8 cellular contexts compared by ENCODE assay signal in the genomic region with DNA sequence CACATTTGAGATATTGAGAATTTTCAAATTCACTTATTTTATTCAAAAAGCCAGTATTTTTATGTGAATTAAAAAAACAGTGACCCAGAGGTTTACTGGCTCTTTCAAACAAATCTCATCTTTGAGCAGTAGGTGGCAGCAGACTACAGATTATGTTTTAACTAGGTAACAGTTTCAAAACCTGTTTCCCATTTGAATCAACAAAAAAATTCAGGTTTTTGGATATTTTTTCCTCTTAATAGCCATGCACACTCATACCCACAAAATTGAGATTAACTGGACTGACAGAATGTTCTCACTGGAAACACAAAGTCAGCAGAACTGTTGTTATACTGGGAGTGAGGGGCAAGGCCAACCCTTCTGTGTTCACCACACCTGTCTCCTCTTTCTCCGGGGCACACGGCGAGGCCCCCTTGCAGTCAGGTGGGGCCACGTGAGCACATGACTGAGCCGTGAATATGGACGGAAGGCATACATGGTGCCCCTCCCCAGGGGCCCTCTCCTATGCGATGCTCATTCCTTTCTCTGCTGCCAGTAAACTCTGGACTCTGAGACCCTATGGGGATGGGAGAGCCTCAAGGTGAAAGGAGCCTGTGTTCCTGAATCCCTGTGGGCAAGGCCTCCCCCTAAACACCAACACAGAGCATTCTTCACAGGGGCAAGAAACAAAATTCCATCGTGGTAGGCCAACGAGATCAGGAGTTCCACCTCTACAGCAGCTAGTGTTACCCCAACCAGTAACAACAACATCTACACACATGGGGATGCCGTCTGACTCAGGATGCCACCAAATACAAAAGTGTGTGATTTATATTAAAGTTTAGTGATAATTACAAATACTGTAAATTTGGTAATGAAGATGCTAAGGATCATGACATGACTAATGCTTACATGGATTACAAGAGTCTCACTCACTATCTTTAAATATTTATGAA.
DNase-seq lines count a peak whose midpoint lies in the region; ATAC-seq, FAIRE-seq and TF ChIP-seq lines count a peak whose summit lies in the region.

No MANE protein-coding gene starts in this region.

- H2BK120ac ChIP-seq in trophoblast cell (ENCODE audit: insufficient read depth, low read length, poor library complexity) = no peak overlapping the region

- no peak overlapping the region for H3K18ac ChIP-seq in trophoblast cell (ENCODE audit: low read length)

- no peak overlapping the region for H4K8ac ChIP-seq in trophoblast cell (ENCODE audit: low read depth, low read length)

- no peak overlapping the region for H3K14ac ChIP-seq in trophoblast cell (ENCODE audit: low read length)

- TF ChIP-seq CTCF in D721Med (IDR thresholded peaks at IDR 0.05; ENCODE audit: insufficient read depth, missing control alignments) = peak; percentile 76
- TF ChIP-seq CTCF in foreskin keratinocyte (conservative IDR thresholded peaks at IDR 0.05) = peak; percentile 86
- no peak for TF ChIP-seq CTCF in omental fat pad (IDR thresholded peaks at IDR 0.05)

- CTCF ChIA-PET in activated CD8-positive, alpha-beta T cell treated with anti-CD3 and anti-CD28 coated beads, Interleukin-2, amount 10 ng/mL, durations not matched to agents 7 days and 5 days (lab: Charles Lee) = interaction anchor here (0.6 to 10.0 kb wide), 28 partner anchors 8 to 319 kb away, joined by 3 to 136 read pairs (median 6); a partner anchor contains a TSS

- no peak overlapping the region for H3K9ac ChIP-seq in trophoblast cell (ENCODE audit: low read length)

- H3K27me3 Mint-ChIP-seq in activated CD8-positive, alpha-beta T cell treated with anti-CD3 and anti-CD28 coated beads, Interleukin-2, amount 10 ng/mL, durations not matched to agents 7 days and 5 days (ENCODE audit: low read depth) = no peaks in the 10 kb centered on the region

- peaks cover 73% of the 10 kb centered on the region for H3K36me3 Mint-ChIP-seq in activated CD8-positive, alpha-beta T cell treated with anti-CD3 and anti-CD28 coated beads, Interleukin-2, amount 10 ng/mL, durations not matched to agents 7 days and 5 days (ENCODE audit: low read depth)

- no peaks in the 10 kb centered on the region for H3K79me1 ChIP-seq in trophoblast cell (ENCODE audit: low read length)

- peak; percentile 73 for ATAC-seq in activated CD8-positive, alpha-beta T cell treated with anti-CD3 and anti-CD28 coated beads, Interleukin-2, amount 10 ng/mL, durations not matched to agents 7 days and 5 days
- peak; percentile 54 for ATAC-seq in foreskin keratinocyte
- no peak for ATAC-seq in HG03442 (IDR thresholded peaks at IDR 0.05; ENCODE audit: unreplicated experiment)
- ATAC-seq in omental fat pad (ENCODE audit: low FRiP score) = no peak

- H3K36me3 ChIP-seq in trophoblast cell (ENCODE audit: control insufficient read depth in 1 of 2, insufficient read depth in 2 of 2, low read length in 2 of 2) = peaks cover 12 to 27% of the 10 kb centered on the region in 2 experiments

- no peaks in the 10 kb centered on the region for H3K4me1 ChIP-seq in foreskin keratinocyte
- H3K4me1 ChIP-seq in trophoblast cell (ENCODE audit: control insufficient read depth in 1 of 2, insufficient read depth in 2 of 2, low read length in 2 of 2) = no peaks in the 10 kb centered on the region

- H3K4me2 ChIP-seq in trophoblast cell (ENCODE audit: low read length) = no peak overlapping the region

- no peaks in the 10 kb centered on the region for H3K9me3 Mint-ChIP-seq in activated CD8-positive, alpha-beta T cell treated with anti-CD3 and anti-CD28 coated beads, Interleukin-2, amount 10 ng/mL, durations not matched to agents 7 days and 5 days (ENCODE audit: insufficient read depth)

- H3K4ac ChIP-seq in trophoblast cell (ENCODE audit: low read depth, low read length) = no peak overlapping the region

- DNase-seq in D721Med (ENCODE audit: insufficient read length, low spot score) = no peak
- DNase-seq in H54 (ENCODE audit: insufficient read length, low spot score) = no peak
- DNase-seq in NCI-H345 (lab: John Stamatoyannopoulos, UW) = peak; percentile 58
- DNase-seq in activated CD8-positive, alpha-beta T cell treated with anti-CD3 and anti-CD28 coated beads, Interleukin-2, amount 10 ng/mL, durations not matched to agents 7 days and 5 days = peak; percentile 75
- DNase-seq in foreskin keratinocyte = peak in 1 of 2 donors; percentile 29
- peak; percentile 43 to 88 for DNase-seq in trophoblast cell
- DNase-seq in omental fat pad (ENCODE audit: low spot score) = no peak

- H3K27me3 ChIP-seq in foreskin keratinocyte = no peaks in the 10 kb centered on the region
- no peaks in the 10 kb centered on the region for H3K27me3 ChIP-seq in trophoblast cell (ENCODE audit: insufficient read depth, low read length)

- H2BK12ac ChIP-seq in trophoblast cell (ENCODE audit: low read length) = no peak overlapping the region

- H3K4me1 Mint-ChIP-seq in activated CD8-positive, alpha-beta T cell treated with anti-CD3 and anti-CD28 coated beads, Interleukin-2, amount 10 ng/mL, durations not matched to agents 7 days and 5 days (ENCODE audit: low read depth) = peaks cover 26% of the 10 kb centered on the region

- H4K91ac ChIP-seq in trophoblast cell (ENCODE audit: low read depth, low read length) = no peak overlapping the region

- H3K4me3 Mint-ChIP-seq in activated CD8-positive, alpha-beta T cell treated with anti-CD3 and anti-CD28 coated beads, Interleukin-2, amount 10 ng/mL, durations not matched to agents 7 days and 5 days = no peak overlapping the region

- H3K4me3 ChIP-seq in trophoblast cell (ENCODE audit: low read depth, low read length) = no peak overlapping the region

- no peak overlapping the region for H3K23ac ChIP-seq in trophoblast cell (ENCODE audit: low read length)

- no peak overlapping the region for H2AFZ ChIP-seq in trophoblast cell (ENCODE audit: insufficient read depth, low read length, poor library complexity)

- H4K12ac ChIP-seq in trophoblast cell (ENCODE audit: low read depth, low read length) = no peak overlapping the region

- no peak for TF ChIP-seq POLR2A in H54 (IDR thresholded peaks at IDR 0.05; ENCODE audit: low read depth, low read length)

- no peak overlapping the region for H2BK5ac ChIP-seq in trophoblast cell (ENCODE audit: low read depth, low read length, poor library complexity)

- no peaks in the 10 kb centered on the region for H3K79me2 ChIP-seq in trophoblast cell (ENCODE audit: control insufficient read depth, insufficient read depth, low read length, poor library complexity)

- H3K27ac ChIP-seq in foreskin keratinocyte = no peak overlapping the region
- H3K27ac ChIP-seq in trophoblast cell (ENCODE audit: low read depth, low read length) = no peak overlapping the region

- H3K27ac Mint-ChIP-seq in activated CD8-positive, alpha-beta T cell treated with anti-CD3 and anti-CD28 coated beads, Interleukin-2, amount 10 ng/mL, durations not matched to agents 7 days and 5 days = peak overlapping the region; percentile 67

- no CpG with 5 or more reads among the region's 10 CpGs for WGBS in trophoblast cell (ENCODE audit: extremely low coverage, insufficient coverage, insufficient read length)

- FAIRE-seq in D721Med (lab: Jason Lieb, UNC) (peak; percentile 92), H54 (lab: Jason Lieb, UNC) (peak; percentile 74)

- H2AK5ac ChIP-seq in trophoblast cell (ENCODE audit: low read length) = no peak overlapping the region

- POLR2A ChIA-PET in activated CD8-positive, alpha-beta T cell treated with anti-CD3 and anti-CD28 coated beads, Interleukin-2, amount 10 ng/mL, durations not matched to agents 7 days and 5 days (lab: Charles Lee) = interaction anchor here (0.9 kb wide), 1 partner anchor 53 kb away, joined by 3 read pairs; no protein-coding TSS in a partner anchor

- H3K9me3 ChIP-seq in trophoblast cell (ENCODE audit: insufficient read depth, low read depth, low read length) = peaks cover 1% of the 10 kb centered on the region

Comparison
In these comparisons a context has a peak if more than half of its experiments do, and no peak if none do; other contexts are left out.
1. DNase-seq: peak in NCI-H345 (single experiment), activated CD8-positive, alpha-beta T cell treated with anti-CD3 and anti-CD28 coated beads, Interleukin-2, amount 10 ng/mL, durations not matched to agents 7 days and 5 days (single experiment) and trophoblast cell (2 of 2); none in D721Med (single experiment), H54 (single experiment) and omental fat pad (single experiment).
2. CTCF ChIP-seq: peak in D721Med (single experiment) and foreskin keratinocyte (single experiment); none in omental fat pad (0 of 3).
3. ATAC-seq: peak in activated CD8-positive, alpha-beta T cell treated with anti-CD3 and anti-CD28 coated beads, Interleukin-2, amount 10 ng/mL, durations not matched to agents 7 days and 5 days (single experiment) and foreskin keratinocyte (single experiment); none in HG03442 (single experiment) and omental fat pad (single experiment).